In genomic region chr5:168948746-168949145, GRCh38 we compare ENCODE assay signal across 27 cellular contexts.
"Had no signal": no experiment of that assay in that cellular context is flagged by ENCODE, and none has a peak within 500 bp of the region (broad histone marks: within the 10 kb centered on the region; RNA-seq: fewer than 3 reads in every experiment).

No MANE protein-coding gene starts in this region.

- H3K27me3 ChIP-seq: colonic mucosa, gastrocnemius medialis, heart left ventricle, hepatocyte, right atrium auricular region, suprapubic skin, vagina had no signal

- H3K4me3 Mint-ChIP-seq: dendritic cell treated with granulocyte-macrophage colony-stimulating factor and Interleukin-4, amounts not matched to agents 40 ng/mL and 50 ng/mL, for 4 days; naive thymus-derived CD8-positive, alpha-beta T cell; nephron progenitor cell; stimulated activated naive CD8-positive, alpha-beta T cell treated with anti-CD3 and anti-CD28 coated beads, Interleukin-15, amount 100 ng/mL, for 72 hours had no signal

- H3K4me1 Mint-ChIP-seq: naive thymus-derived CD8-positive, alpha-beta T cell had no signal

- H3K36me3 Mint-ChIP-seq: naive thymus-derived CD8-positive, alpha-beta T cell had no signal

- H2AFZ ChIP-seq: hepatocyte had no signal

- H3K9me3 Mint-ChIP-seq: dendritic cell treated with granulocyte-macrophage colony-stimulating factor and Interleukin-4, amounts not matched to agents 40 ng/mL and 50 ng/mL, for 4 days; naive thymus-derived CD8-positive, alpha-beta T cell; nephron progenitor cell; stimulated activated naive CD8-positive, alpha-beta T cell treated with anti-CD3 and anti-CD28 coated beads, Interleukin-15, amount 100 ng/mL, for 72 hours had no signal

- H3K4me2 ChIP-seq: hepatocyte, smooth muscle cell had no signal

- H3K27ac Mint-ChIP-seq: dendritic cell treated with granulocyte-macrophage colony-stimulating factor and Interleukin-4, amounts not matched to agents 40 ng/mL and 50 ng/mL, for 4 days; naive thymus-derived CD8-positive, alpha-beta T cell; nephron progenitor cell; stimulated activated naive CD8-positive, alpha-beta T cell treated with anti-CD3 and anti-CD28 coated beads, Interleukin-15, amount 100 ng/mL, for 72 hours had no signal

- H3K36me3 ChIP-seq: colonic mucosa, gastrocnemius medialis, heart left ventricle, left lung, prostate gland, right atrium auricular region, suprapubic skin, vagina had no signal

- H3K9me3 ChIP-seq: colonic mucosa, gastrocnemius medialis, heart left ventricle, left lung, prostate gland, right atrium auricular region, suprapubic skin, vagina had no signal

- ATAC-seq: gastrocnemius medialis; heart left ventricle; left cardiac atrium; left lung; naive thymus-derived CD8-positive, alpha-beta T cell; sciatic nerve; stimulated activated naive CD8-positive, alpha-beta T cell treated with anti-CD3 and anti-CD28 coated beads, Interleukin-15, amount 100 ng/mL, for 72 hours had no signal

- DNase-seq: colonic mucosa; effector memory CD4-positive, alpha-beta T cell; erythroblast; gastrocnemius medialis; heart left ventricle; left cardiac atrium; left lung; mesendoderm; midbrain; naive thymus-derived CD8-positive, alpha-beta T cell; nephron progenitor cell; nucleus accumbens; stimulated activated CD4-positive, alpha-beta T cell treated with anti-CD3 and anti-CD28 coated beads, Interleukin-12 subunit alpha, Interleukin-12 subunit beta, amount 100 ng/mL, for 4 hours; stimulated activated CD4-positive, alpha-beta T cell treated with anti-CD3 and anti-CD28 coated beads, Interleukin-1b, Interleukin-23, amount 100 ng/mL, for 48 hours; stimulated activated CD4-positive, alpha-beta T cell treated with anti-CD3 and anti-CD28 coated beads, Interleukin-4, amount 100 ng/mL, for 1 hour; stimulated activated CD8-positive, alpha-beta memory T cell treated with anti-CD3 and anti-CD28 coated beads, Interleukin-4, amount 100 ng/mL, for 48 hours; stimulated activated naive CD4-positive, alpha-beta T cell; stimulated activated naive CD8-positive, alpha-beta T cell treated with anti-CD3 and anti-CD28 coated beads, Interleukin-15, amount 100 ng/mL, for 72 hours; trophoblast cell had no signal

- H3K4me1 ChIP-seq: colonic mucosa, gastrocnemius medialis, left lung, prostate gland, suprapubic skin, vagina had no signal

- H3K27me3 Mint-ChIP-seq: naive thymus-derived CD8-positive, alpha-beta T cell; stimulated activated naive CD8-positive, alpha-beta T cell treated with anti-CD3 and anti-CD28 coated beads, Interleukin-15, amount 100 ng/mL, for 72 hours had no signal

- H3K27ac ChIP-seq: colonic mucosa, gastrocnemius medialis, heart left ventricle, hepatocyte, left lung, prostate gland, right atrium auricular region, suprapubic skin, vagina had no signal

- H3K4me3 ChIP-seq: colonic mucosa, gastrocnemius medialis, heart left ventricle, hepatocyte, left lung, prostate gland, right atrium auricular region, smooth muscle cell, suprapubic skin, vagina had no signal
